ENCODE assay signal across 22 cellular contexts in the genomic region with DNA sequence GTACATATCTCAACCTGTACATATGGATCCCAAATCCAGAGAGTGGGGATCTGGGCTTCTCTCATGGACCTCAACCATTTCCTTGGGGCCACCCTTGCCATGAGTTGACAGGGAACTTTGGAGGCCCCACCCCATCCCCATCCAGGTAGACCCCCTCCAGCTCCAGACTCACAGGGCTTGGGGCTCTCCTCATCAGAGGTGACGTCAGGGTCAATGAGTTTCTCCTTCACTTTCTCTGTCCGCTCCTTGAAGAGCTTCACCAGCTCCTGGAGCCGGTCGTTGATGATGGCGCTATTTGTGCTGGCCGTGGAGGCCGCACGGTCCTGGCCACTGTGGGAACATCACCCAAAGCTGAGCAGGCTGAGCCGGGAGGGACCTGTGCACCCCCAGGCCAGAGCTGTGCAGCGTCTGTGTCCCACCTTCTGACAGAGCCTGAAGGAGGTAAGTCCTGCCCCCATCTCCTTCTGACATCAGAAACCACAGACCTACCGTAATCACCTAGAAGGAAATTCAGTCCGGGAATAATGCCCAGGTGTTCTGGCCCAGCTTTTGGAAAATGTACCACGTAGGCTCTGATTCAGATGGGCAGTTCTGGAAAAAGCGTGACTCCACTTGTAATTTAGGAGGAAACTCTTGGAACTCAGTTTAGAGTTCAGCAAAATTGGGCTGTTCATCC. TPM values are rescaled to one million over a fixed set of nuclear protein-coding genes. Genes with fewer than 3 reads are reported as not detected.
DNase-seq lines count a peak whose midpoint lies in the region; ATAC-seq, FAIRE-seq and TF ChIP-seq lines count a peak whose summit lies in the region.
"Had no signal": no experiment of that assay in that cellular context is flagged by ENCODE, and none has a peak within 500 bp of the region (broad histone marks: within the 10 kb centered on the region; RNA-seq: fewer than 3 reads in every experiment).

No MANE protein-coding gene starts in this region.

- CTCF ChIA-PET in MCF 10A (lab: Yijun Ruan, JAX), result interaction anchor here (0.6 to 1.8 kb wide), 4 partner anchors 10 to 80 kb away, joined by 3 to 4 read pairs (median 4); a partner anchor contains a TSS

- H3K27me3 ChIP-seq in breast epithelium (no peaks in the 10 kb centered on the region), keratinocyte (ENCODE audit: control insufficient read depth, extremely low read depth, insufficient read depth, low read length) (no peaks in the 10 kb centered on the region), upper lobe of right lung (no peaks in the 10 kb centered on the region)

- intact Hi-C loops in MCF 10A (cut with micrococcal nuclease), result no loop called here
- intact Hi-C loops in breast epithelium (cut with DNase I; ENCODE audit: low total_unique reads), result no loop called here
- intact Hi-C loops in upper lobe of right lung (cut with DNase I), result no loop called here

- peak; percentile 93 for FAIRE-seq in keratinocyte (lab: Jason Lieb, UNC)
- FAIRE-seq: D721Med, GM19239, H1, HTR-8/SVneo had no signal

- H4K20me1 ChIP-seq in keratinocyte (ENCODE audit: control insufficient read depth, extremely low read depth, insufficient read depth, low read length), result no peaks in the 10 kb centered on the region

- TF ChIP-seq POLR2A in breast epithelium (IDR thresholded peaks at IDR 0.05), result no peak

- H3K9me3 ChIP-seq in breast epithelium (no peaks in the 10 kb centered on the region), keratinocyte (ENCODE audit: control insufficient read depth, low read depth, low read length) (no peaks in the 10 kb centered on the region), upper lobe of right lung (no peaks in the 10 kb centered on the region)
- H3K9me3 ChIP-seq: HAP-1 had no signal

- peak; percentile 10 for ATAC-seq in upper lobe of right lung
- no peak for ATAC-seq in stimulated activated naive CD8-positive, alpha-beta T cell treated with anti-CD3 and anti-CD28 coated beads, Interleukin-15, Interleukin-2, amounts not matched to agents 100 U/mL and 50 U/mL, for 24 hours
- ATAC-seq: CD8-positive, alpha-beta T cell had no signal

- no peak overlapping the region for H3K27ac ChIP-seq in breast epithelium
- peak overlapping the region; percentile 53 for H3K27ac ChIP-seq in keratinocyte (ENCODE audit: control insufficient read depth, insufficient read depth, low read length)
- no peak overlapping the region for H3K27ac ChIP-seq in upper lobe of right lung
- H3K27ac ChIP-seq: 22Rv1 had no signal

- no peak overlapping the region for H3K4me3 Mint-ChIP-seq in MCF 10A (ENCODE audit: unreplicated experiment)
- H3K4me3 Mint-ChIP-seq: CD14-positive monocyte; CD8-positive, alpha-beta T cell had no signal

- peak overlapping the region; percentile 72 for H3K4me2 ChIP-seq in keratinocyte (ENCODE audit: control insufficient read depth, extremely low read depth, insufficient read depth, low read depth, low read length)

- TF ChIP-seq CTCF in MCF 10A (IDR thresholded peaks at IDR 0.05; ENCODE audit: unreplicated experiment) (no peak), breast epithelium (IDR thresholded peaks at IDR 0.05) (no peak), epithelial cell of esophagus (IDR thresholded peaks at IDR 0.05; ENCODE audit: insufficient read depth, low read depth, low read length, missing control alignments) (no peak), keratinocyte (optimal IDR thresholded peaks at IDR 0.05 in 1 of 3, IDR thresholded peaks at IDR 0.05 in 1 of 3, conservative IDR thresholded peaks at IDR 0.05 in 1 of 3; ENCODE audit: extremely low read depth in 1 of 3, insufficient read depth in 2 of 3, low read length in 3 of 3) (no peak), upper lobe of right lung (IDR thresholded peaks at IDR 0.05) (no peak), GM10266 (IDR thresholded peaks at IDR 0.05; ENCODE audit: control insufficient read depth, insufficient read depth, low read depth, missing control alignments) (no peak)

- H3K4me3 ChIP-seq in breast epithelium (no peak overlapping the region), epithelial cell of esophagus (ENCODE audit: low read length) (no peak overlapping the region), keratinocyte (ENCODE audit: control insufficient read depth in 2 of 3, extremely low read depth in 1 of 3, insufficient read depth in 2 of 3, low read depth in 1 of 3, low read length in 3 of 3) (peak overlapping the region in 1 of 3 experiments; percentile 29), upper lobe of right lung (no peak overlapping the region)
- H3K4me3 ChIP-seq: HAP-1 had no signal

- H2AFZ ChIP-seq in keratinocyte (ENCODE audit: control insufficient read depth, low read length), result peak overlapping the region; percentile 51

- H3K27me3 Mint-ChIP-seq in MCF 10A (ENCODE audit: insufficient read depth, unreplicated experiment), result no peaks in the 10 kb centered on the region

- H3K9ac ChIP-seq in keratinocyte (ENCODE audit: control insufficient read depth, extremely low read depth, insufficient read depth, low read length), result peak overlapping the region; percentile 16

- peaks cover 26% of the 10 kb centered on the region for H3K4me1 Mint-ChIP-seq in MCF 10A (ENCODE audit: insufficient read depth, unreplicated experiment)

- H3K4me1 ChIP-seq in breast epithelium (no peaks in the 10 kb centered on the region), keratinocyte (ENCODE audit: control insufficient read depth, extremely low read depth, insufficient read depth, low read length) (peaks cover 33% of the 10 kb centered on the region), upper lobe of right lung (no peaks in the 10 kb centered on the region)
- H3K4me1 ChIP-seq: HAP-1 had no signal

- POLR2A ChIA-PET in MCF 10A (lab: Yijun Ruan, JAX), result interaction anchor here (0.5 to 1.7 kb wide), 6 partner anchors 9 to 175 kb away, joined by 3 to 4 read pairs (median 4); no protein-coding TSS in a partner anchor

- dilution Hi-C loops in keratinocyte (cut with MboI; ENCODE audit: extremely low pct_ligation_motif_present, low sequenced_read_pairs), result no loop called here

- no peaks in the 10 kb centered on the region for H3K9me3 Mint-ChIP-seq in MCF 10A (ENCODE audit: unreplicated experiment)

- peaks cover 6% of the 10 kb centered on the region for H3K36me3 Mint-ChIP-seq in MCF 10A (ENCODE audit: insufficient read depth, unreplicated experiment)
- H3K36me3 Mint-ChIP-seq: CD14-positive monocyte; CD8-positive, alpha-beta T cell had no signal

- BruUV-seq in MCF 10A (replicated peaks; lab: Mats Ljungman, UMichigan), result no TSS peak

- H3K36me3 ChIP-seq in breast epithelium, result no peaks in the 10 kb centered on the region
- no peaks in the 10 kb centered on the region for H3K36me3 ChIP-seq in keratinocyte (ENCODE audit: control insufficient read depth in 2 of 2, extremely low read depth in 1 of 2, insufficient read depth in 2 of 2, low read length in 2 of 2)
- H3K36me3 ChIP-seq in upper lobe of right lung, result no peaks in the 10 kb centered on the region
- H3K36me3 ChIP-seq: HAP-1 had no signal

- H3K79me2 ChIP-seq in keratinocyte (ENCODE audit: control insufficient read depth, insufficient read depth, low read length), result no peaks in the 10 kb centered on the region

- peak; percentile 65 for DNase-seq in MCF 10A (ENCODE audit: unreplicated experiment)
- no peak for DNase-seq in breast epithelium (ENCODE audit: low spot score in 2 of 2)
- DNase-seq in epithelial cell of esophagus (ENCODE audit: low read depth), result peak; percentile 78
- DNase-seq in keratinocyte (ENCODE audit: low read depth, low spot score), result no peak
- DNase-seq in upper lobe of right lung, result no peak
- DNase-seq in stimulated activated naive CD8-positive, alpha-beta T cell treated with anti-CD3 and anti-CD28 coated beads, Interleukin-15, Interleukin-2, amounts not matched to agents 100 U/mL and 50 U/mL, for 24 hours, result no peak
- no peak for DNase-seq in DMS153 treated with DMSO at 0.1 percent for 48 hours (lab: John Stamatoyannopoulos, UW; ENCODE audit: unreplicated experiment)
- no peak for DNase-seq in GM10266 (ENCODE audit: extremely low spot score)
- DNase-seq: CD8-positive, alpha-beta T cell; COR-L47; DMS153; DND-41; GDM1 had no signal

- H3K9me1 ChIP-seq in keratinocyte (ENCODE audit: control insufficient read depth, extremely low read depth, insufficient read depth, low read length), result no peaks in the 10 kb centered on the region

- H3K27ac Mint-ChIP-seq in MCF 10A (ENCODE audit: low read depth, unreplicated experiment), result peak overlapping the region; percentile 75
- H3K27ac Mint-ChIP-seq: CD14-positive monocyte; CD8-positive, alpha-beta T cell had no signal

RNA-seq across cellular contexts. Expression of a gene that starts 50.6 kb away (rescaled TPM):
- total RNA-seq in MCF 10A (2022), result 0.17 TPM in 1 of 2 replicates, not detected in the other
- not detected for total RNA-seq in breast epithelium
- polyA plus RNA-seq in keratinocyte, result 0.07 to 0.22 TPM (median 0.08 TPM) in 3 replicates
- polyA plus RNA-seq in keratinocyte (2011; ENCODE audit: low read depth), result 0.40 TPM
- polyA plus RNA-seq in keratinocyte (2011; cell fraction: cytosol; rRNA removed), result 0.06 and 0.12 TPM in 2 replicates
- 0.27 and 0.28 TPM in 2 replicates for polyA plus RNA-seq in keratinocyte (2011; cell fraction: nucleus; rRNA removed)
- polyA plus RNA-seq in keratinocyte (2012; ENCODE audit: low replicate concordance), result 0.28 and 0.32 TPM in 2 replicates
- 0.20 to 0.35 TPM in 2 of 3 replicates, not detected in the other for polyA minus RNA-seq in keratinocyte
- not detected for polyA minus RNA-seq in keratinocyte (2011; cell fraction: cytosol; rRNA and poly(A)+ RNA removed)
- 0.16 and 1.8 TPM in 2 replicates for polyA minus RNA-seq in keratinocyte (2011; cell fraction: nucleus; rRNA and poly(A)+ RNA removed)
- total RNA-seq in upper lobe of right lung, result not detected
- total RNA-seq: A673; CD8-positive, alpha-beta T cell; H1 had no signal
- polyA plus RNA-seq: BJ, CD14-positive monocyte, H1 had no signal

Comparison
In these comparisons a context has a peak if more than half of its experiments do, and no peak if none do; other contexts are left out.
1. DNase-seq: peak in MCF 10A (single experiment) and epithelial cell of esophagus (single experiment); none in breast epithelium (0 of 2), keratinocyte (single experiment), upper lobe of right lung (single experiment), stimulated activated naive CD8-positive, alpha-beta T cell treated with anti-CD3 and anti-CD28 coated beads, Interleukin-15, Interleukin-2, amounts not matched to agents 100 U/mL and 50 U/mL, for 24 hours (single experiment), DMS153 treated with DMSO at 0.1 percent for 48 hours (single experiment) and GM10266 (single experiment).